9 cellular contexts compared by ENCODE assay signal in the genomic region with DNA sequence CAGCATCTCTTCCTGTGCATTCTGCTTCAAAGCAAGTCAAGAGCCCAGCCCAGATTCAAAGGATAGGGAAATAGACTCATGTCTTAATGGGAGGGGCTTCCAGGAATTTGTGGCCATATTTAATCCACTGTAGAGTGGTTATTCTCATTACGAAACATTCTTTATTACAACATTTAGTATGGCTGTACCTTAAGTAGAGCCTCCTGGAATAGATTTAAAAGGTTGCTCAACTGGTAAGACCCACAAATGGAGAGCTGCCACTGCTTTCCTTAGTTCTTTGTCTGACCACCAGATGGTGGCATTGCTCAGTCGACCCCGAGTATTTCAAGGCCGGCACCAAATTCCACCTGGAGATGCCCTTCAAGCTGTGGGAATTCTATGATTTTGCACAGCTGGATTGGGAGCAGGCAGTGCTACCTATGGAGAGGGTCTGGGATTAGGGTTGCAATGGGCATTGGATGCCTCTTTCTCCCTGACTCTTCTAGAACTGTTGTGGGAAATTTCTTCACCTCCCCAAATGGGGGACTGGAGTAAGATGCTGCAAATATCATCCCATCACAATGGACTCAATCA.
DNase-seq lines count a peak whose midpoint lies in the region; ATAC-seq and TF ChIP-seq lines count a peak whose summit lies in the region.
"Had no signal": no experiment of that assay in that cellular context is flagged by ENCODE, and none has a peak within 500 bp of the region (broad histone marks: within the 10 kb centered on the region; RNA-seq: fewer than 3 reads in every experiment).

No MANE protein-coding gene starts in this region.

- WGBS in right lobe of liver (ENCODE audit: insufficient coverage, low coverage, low lambda C conversion rate, missing lambda C conversion rate) = 5% methylated on average over 4 of the region's 4 CpGs

- no peaks in the 10 kb centered on the region for H3K27me3 Mint-ChIP-seq in WTC11 (ENCODE audit: low read depth)
- H3K27me3 Mint-ChIP-seq: dendritic cell treated with granulocyte-macrophage colony-stimulating factor and Interleukin-4, amounts not matched to agents 40 ng/mL and 50 ng/mL, for 4 days had no signal

- H3K4me3 ChIP-seq in HFF-Myc (replicated peaks; ENCODE audit: low read depth, low read length) = no peak overlapping the region
- no peak overlapping the region for H3K4me3 ChIP-seq in right lobe of liver

- H3K36me3 Mint-ChIP-seq in WTC11 = peaks cover 6% of the 10 kb centered on the region
- no peaks in the 10 kb centered on the region for H3K36me3 Mint-ChIP-seq in stimulated activated effector memory CD8-positive, alpha-beta T cell treated with anti-CD3 and anti-CD28 coated beads, Interleukin-12 subunit alpha, Interleukin-12 subunit beta, amount 100 ng/mL, for 72 hours

- H3K27ac Mint-ChIP-seq in WTC11 = no peak overlapping the region
- H3K27ac Mint-ChIP-seq in stimulated activated effector memory CD8-positive, alpha-beta T cell treated with anti-CD3 and anti-CD28 coated beads, Interleukin-12 subunit alpha, Interleukin-12 subunit beta, amount 100 ng/mL, for 72 hours = no peak overlapping the region
- H3K27ac Mint-ChIP-seq: dendritic cell treated with granulocyte-macrophage colony-stimulating factor and Interleukin-4, amounts not matched to agents 40 ng/mL and 50 ng/mL, for 4 days had no signal

- POLR2A ChIA-PET in WTC11 (lab: Charles Lee) = interaction anchor here (0.9 kb wide), 1 partner anchor 172 kb away, joined by 4 read pairs; the partner anchor contains the start of gene BBIP1

- CTCF ChIA-PET in WTC11 (lab: Charles Lee) = interaction anchor here (0.7 to 1.6 kb wide), 26 partner anchors 10 to 332 kb away, joined by 3 to 12 read pairs (median 4); partner anchors contain the start of genes ADRA2A, BBIP1 and SHOC2

- H3K36me3 ChIP-seq in right lobe of liver = no peaks in the 10 kb centered on the region

- peaks cover 6% of the 10 kb centered on the region for H3K4me1 Mint-ChIP-seq in WTC11
- peaks cover 30% of the 10 kb centered on the region for H3K4me1 Mint-ChIP-seq in stimulated activated effector memory CD8-positive, alpha-beta T cell treated with anti-CD3 and anti-CD28 coated beads, Interleukin-12 subunit alpha, Interleukin-12 subunit beta, amount 100 ng/mL, for 72 hours

- TF ChIP-seq CTCF in HFF-Myc (IDR thresholded peaks at IDR 0.05; ENCODE audit: low read depth, low read length, missing control alignments) (peak; percentile 75), WTC11 (IDR thresholded peaks at IDR 0.05) (peak; percentile 59), right lobe of liver (IDR thresholded peaks at IDR 0.05) (peak; percentile 78 to 86 (median 82))

- peak; percentile 90 for ATAC-seq in WTC11
- ATAC-seq in right lobe of liver = peak; percentile 93 to 98 (median 96)
- ATAC-seq in stimulated activated effector memory CD8-positive, alpha-beta T cell treated with anti-CD3 and anti-CD28 coated beads, Interleukin-12 subunit alpha, Interleukin-12 subunit beta, amount 100 ng/mL, for 72 hours = peak; percentile 62
- no peak for ATAC-seq in GM18520 (IDR thresholded peaks at IDR 0.05; ENCODE audit: unreplicated experiment)

- no peak overlapping the region for H3K27ac ChIP-seq in right lobe of liver

- no peaks in the 10 kb centered on the region for H3K27me3 ChIP-seq in right lobe of liver

- H3K9me3 ChIP-seq in right lobe of liver = no peaks in the 10 kb centered on the region

- DNase-seq in GDM1 (lab: John Stamatoyannopoulos, UW) = peak; percentile 10
- peak; percentile 45 for DNase-seq in HFF-Myc (ENCODE audit: extremely low read depth, low read depth)
- peak; percentile 32 for DNase-seq in NCI-H2171 (lab: John Stamatoyannopoulos, UW)
- DNase-seq in WTC11 (ENCODE audit: low spot score) = peak; percentile 67
- DNase-seq in dermis microvascular lymphatic vessel endothelial cell (ENCODE audit: low read depth in 2 of 2) = peak; percentile 64 to 77
- DNase-seq in right lobe of liver = peak in 2 of 3 donors; percentile 46 to 65
- DNase-seq in stimulated activated effector memory CD8-positive, alpha-beta T cell treated with anti-CD3 and anti-CD28 coated beads, Interleukin-12 subunit alpha, Interleukin-12 subunit beta, amount 100 ng/mL, for 72 hours (ENCODE audit: low spot score in 2 of 2) = peak; percentile 33 to 66

- intact Hi-C loops in right lobe of liver (cut with DNase I) = loop anchor here in 1 of 2 donors (10.0 kb wide), 1 partner anchor 158 kb away; no protein-coding TSS in a partner anchor

- peaks cover 14% of the 10 kb centered on the region for H3K9me3 Mint-ChIP-seq in WTC11
- peaks cover 6% of the 10 kb centered on the region for H3K9me3 Mint-ChIP-seq in stimulated activated effector memory CD8-positive, alpha-beta T cell treated with anti-CD3 and anti-CD28 coated beads, Interleukin-12 subunit alpha, Interleukin-12 subunit beta, amount 100 ng/mL, for 72 hours

- no peak overlapping the region for H3K4me3 Mint-ChIP-seq in WTC11
- no peak overlapping the region for H3K4me3 Mint-ChIP-seq in stimulated activated effector memory CD8-positive, alpha-beta T cell treated with anti-CD3 and anti-CD28 coated beads, Interleukin-12 subunit alpha, Interleukin-12 subunit beta, amount 100 ng/mL, for 72 hours
- H3K4me3 Mint-ChIP-seq: dendritic cell treated with granulocyte-macrophage colony-stimulating factor and Interleukin-4, amounts not matched to agents 40 ng/mL and 50 ng/mL, for 4 days had no signal

- no peak for TF ChIP-seq POLR2A in right lobe of liver (IDR thresholded peaks at IDR 0.05)

- no peaks in the 10 kb centered on the region for H3K4me1 ChIP-seq in right lobe of liver

TF ChIP-seq in WTC11, 78 proteins besides CTCF, POLR2A, EP300 and RAD21 (continues in another document):
- TF ChIP-seq SP1 (CRISPR knock-in tag; conservative IDR thresholded peaks at IDR 0.05) = no peak
- no peak for TF ChIP-seq ARID4B (CRISPR knock-in tag; IDR thresholded peaks at IDR 0.05; ENCODE audit: borderline replicate concordance)
- no peak for TF ChIP-seq ZNF396 (CRISPR knock-in tag; IDR thresholded peaks at IDR 0.05; ENCODE audit: borderline replicate concordance)
- no peak for TF ChIP-seq ZBTB21 (CRISPR knock-in tag; IDR thresholded peaks at IDR 0.05; ENCODE audit: borderline replicate concordance)
- no peak for TF ChIP-seq ZNF219 (CRISPR knock-in tag; IDR thresholded peaks at IDR 0.05; ENCODE audit: borderline replicate concordance)
- TF ChIP-seq USF2 (CRISPR knock-in tag; IDR thresholded peaks at IDR 0.05) = no peak
- no peak for TF ChIP-seq SMAD3 (CRISPR knock-in tag; IDR thresholded peaks at IDR 0.05; ENCODE audit: borderline replicate concordance)
- TF ChIP-seq, protein P1, sequence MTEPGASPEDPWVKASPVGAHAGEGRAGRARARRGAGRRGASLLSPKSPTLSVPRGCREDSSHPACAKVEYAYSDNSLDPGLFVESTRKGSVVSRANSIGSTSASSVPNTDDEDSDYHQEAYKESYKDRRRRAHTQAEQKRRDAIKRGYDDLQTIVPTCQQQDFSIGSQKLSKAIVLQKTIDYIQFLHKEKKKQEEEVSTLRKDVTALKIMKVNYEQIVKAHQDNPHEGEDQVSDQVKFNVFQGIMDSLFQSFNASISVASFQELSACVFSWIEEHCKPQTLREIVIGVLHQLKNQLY (CRISPR knock-in tag; IDR thresholded peaks at IDR 0.05) = no peak

Comparison
In these comparisons a context has a peak if more than half of its experiments do, and no peak if none do; other contexts are left out.
1. DNase-seq: peak in every context shown above with its lines; median percentile 70 in dermis microvascular lymphatic vessel endothelial cell; 67 in WTC11; 56 in right lobe of liver; 50 in stimulated activated effector memory CD8-positive, alpha-beta T cell treated with anti-CD3 and anti-CD28 coated beads, Interleukin-12 subunit alpha, Interleukin-12 subunit beta, amount 100 ng/mL, for 72 hours; 45 in HFF-Myc; 32 in NCI-H2171; 10 in GDM1.